9 cellular contexts compared by ENCODE assay signal in the genomic region with DNA sequence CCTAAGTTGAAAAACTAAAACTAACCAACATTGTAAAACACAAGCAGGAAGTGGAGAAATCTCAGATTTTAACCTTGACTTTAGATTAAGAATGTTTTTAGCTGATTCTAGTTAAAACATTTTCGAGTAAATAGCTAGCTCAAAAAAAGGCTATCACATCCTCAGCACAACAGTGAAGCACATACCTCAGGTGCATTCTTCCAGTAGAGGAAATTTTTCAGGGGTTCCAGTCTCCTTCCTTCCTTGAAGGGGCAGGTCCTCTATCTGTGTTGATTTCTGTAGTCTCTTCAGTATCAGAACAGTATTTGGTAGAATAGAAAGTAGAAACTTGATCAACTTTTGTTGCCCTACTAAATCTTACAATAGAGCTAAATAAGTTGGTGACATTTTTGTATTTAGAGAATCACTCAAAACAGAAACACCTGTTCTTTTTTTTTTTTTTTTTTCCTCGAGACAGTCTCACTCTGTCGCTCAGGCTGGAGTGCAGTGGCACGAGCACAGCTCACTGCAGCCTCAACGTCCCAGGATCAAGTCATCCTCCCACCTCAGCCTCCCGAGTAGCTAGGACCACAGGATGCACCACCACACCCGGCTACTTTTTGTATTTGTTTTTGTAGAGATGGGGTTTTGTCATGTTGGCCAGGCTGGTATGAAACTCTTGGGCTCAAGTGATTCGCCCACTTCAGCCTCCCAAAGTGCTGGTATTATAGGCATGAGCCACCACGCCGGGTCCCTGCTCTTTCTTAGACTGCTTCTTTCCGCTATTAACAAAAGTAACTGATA. TPM values are rescaled to one million over a fixed set of nuclear protein-coding genes. Genes with fewer than 3 reads are reported as not detected.
DNase-seq lines count a peak whose midpoint lies in the region; ATAC-seq and TF ChIP-seq lines count a peak whose summit lies in the region.
"Had no signal": no experiment of that assay in that cellular context is flagged by ENCODE, and none has a peak within 500 bp of the region (broad histone marks: within the 10 kb centered on the region; RNA-seq: fewer than 3 reads in every experiment).

No MANE protein-coding gene starts in this region.

- H3K4me3 Mint-ChIP-seq in activated naive CD4-positive, alpha-beta T cell treated with anti-CD3 and anti-CD28 coated beads for 36 hours = peak overlapping the region; percentile 69
- peak overlapping the region; percentile 80 for H3K4me3 Mint-ChIP-seq in activated CD8-positive, alpha-beta T cell treated with anti-CD3 and anti-CD28 coated beads, Interleukin-2, amount 10 ng/mL, durations not matched to agents 7 days and 5 days
- H3K4me3 Mint-ChIP-seq in neural progenitor cell = no peak overlapping the region
- H3K4me3 Mint-ChIP-seq in Caco-2 (ENCODE audit: unreplicated experiment) = no peak overlapping the region
- H3K4me3 Mint-ChIP-seq: nephron had no signal

- no TSS peak for BruUV-seq in Caco-2 (replicated peaks; lab: Mats Ljungman, UMichigan)

- H3K9ac ChIP-seq in neural progenitor cell = no peak overlapping the region

- POLR2A ChIA-PET in activated CD8-positive, alpha-beta T cell treated with anti-CD3 and anti-CD28 coated beads, Interleukin-2, amount 10 ng/mL, durations not matched to agents 7 days and 5 days (lab: Charles Lee) = interaction anchor here (0.6 to 1.7 kb wide), 8 partner anchors 9 to 100 kb away, joined by 3 to 10 read pairs (median 3); a partner anchor contains a TSS
- POLR2A ChIA-PET in Caco-2 (lab: Charles Lee) = no interaction called here

- H3K4me2 ChIP-seq in neural progenitor cell = no peak overlapping the region

- no peaks in the 10 kb centered on the region for H4K20me1 ChIP-seq in neural progenitor cell (ENCODE audit: low read depth)

- H3K4me1 ChIP-seq in thymus (ENCODE audit: control insufficient read depth, insufficient read depth, low read length) (peaks cover 4% of the 10 kb centered on the region), neural progenitor cell (peaks cover 9% of the 10 kb centered on the region), Caco-2 (no peaks in the 10 kb centered on the region)

- H3K79me2 ChIP-seq in neural progenitor cell (ENCODE audit: low read depth) = no peaks in the 10 kb centered on the region

- peak overlapping the region; percentile 96 for H3K27ac Mint-ChIP-seq in activated naive CD4-positive, alpha-beta T cell treated with anti-CD3 and anti-CD28 coated beads for 36 hours
- peak overlapping the region; percentile 97 for H3K27ac Mint-ChIP-seq in activated CD8-positive, alpha-beta T cell treated with anti-CD3 and anti-CD28 coated beads, Interleukin-2, amount 10 ng/mL, durations not matched to agents 7 days and 5 days
- no peak overlapping the region for H3K27ac Mint-ChIP-seq in neural progenitor cell
- no peak overlapping the region for H3K27ac Mint-ChIP-seq in Caco-2 (ENCODE audit: unreplicated experiment)
- H3K27ac Mint-ChIP-seq: nephron had no signal

- peaks cover 3% of the 10 kb centered on the region for H3K9me3 Mint-ChIP-seq in activated naive CD4-positive, alpha-beta T cell treated with anti-CD3 and anti-CD28 coated beads for 36 hours
- peaks cover 3% of the 10 kb centered on the region for H3K9me3 Mint-ChIP-seq in activated CD8-positive, alpha-beta T cell treated with anti-CD3 and anti-CD28 coated beads, Interleukin-2, amount 10 ng/mL, durations not matched to agents 7 days and 5 days (ENCODE audit: insufficient read depth)
- no peaks in the 10 kb centered on the region for H3K9me3 Mint-ChIP-seq in neural progenitor cell
- peaks cover 6% of the 10 kb centered on the region for H3K9me3 Mint-ChIP-seq in Caco-2 (ENCODE audit: unreplicated experiment)

- CTCF ChIA-PET in activated naive CD4-positive, alpha-beta T cell treated with anti-CD3 and anti-CD28 coated beads for 36 hours (lab: Charles Lee) = interaction anchor here (0.6 to 4.1 kb wide), 12 partner anchors 10 to 195 kb away, joined by 3 to 15 read pairs (median 4); a partner anchor contains a TSS
- CTCF ChIA-PET in activated CD8-positive, alpha-beta T cell treated with anti-CD3 and anti-CD28 coated beads, Interleukin-2, amount 10 ng/mL, durations not matched to agents 7 days and 5 days (lab: Charles Lee) = interaction anchor here (0.8 to 1.9 kb wide), 13 partner anchors 9 to 195 kb away, joined by 3 to 21 read pairs (median 4); no protein-coding TSS in a partner anchor
- CTCF ChIA-PET in Caco-2 (lab: Charles Lee) = no interaction called here

- peak; percentile 31 for ATAC-seq in HG02973 (IDR thresholded peaks at IDR 0.05; ENCODE audit: unreplicated experiment)
- peak; percentile 34 for ATAC-seq in activated CD8-positive, alpha-beta T cell treated with anti-CD3 and anti-CD28 coated beads, Interleukin-2, amount 10 ng/mL, durations not matched to agents 7 days and 5 days
- ATAC-seq in Right ventricle myocardium inferior = no peak

- no peak for TF ChIP-seq CTCF in neural progenitor cell (IDR thresholded peaks at IDR 0.05)
- TF ChIP-seq CTCF in Caco-2 (IDR thresholded peaks at IDR 0.05; ENCODE audit: insufficient read depth in 1 of 2, low read depth in 1 of 2, low read length in 1 of 2, severe bottlenecking in 1 of 2, unreplicated experiment in 1 of 2) = no peak

- H3K36me3 ChIP-seq in thymus (ENCODE audit: control insufficient read depth, insufficient read depth) (no peaks in the 10 kb centered on the region), neural progenitor cell (no peaks in the 10 kb centered on the region), Caco-2 (ENCODE audit: control insufficient read depth, insufficient read depth, low read length) (no peaks in the 10 kb centered on the region)

- H3K4me1 Mint-ChIP-seq in activated naive CD4-positive, alpha-beta T cell treated with anti-CD3 and anti-CD28 coated beads for 36 hours (ENCODE audit: low read depth) = peaks cover 66% of the 10 kb centered on the region
- H3K4me1 Mint-ChIP-seq in activated CD8-positive, alpha-beta T cell treated with anti-CD3 and anti-CD28 coated beads, Interleukin-2, amount 10 ng/mL, durations not matched to agents 7 days and 5 days (ENCODE audit: low read depth) = peaks cover 66% of the 10 kb centered on the region
- H3K4me1 Mint-ChIP-seq in neural progenitor cell (peaks cover 9% of the 10 kb centered on the region), Caco-2 (ENCODE audit: low read depth, unreplicated experiment) (peaks cover 9% of the 10 kb centered on the region)
- H3K4me1 Mint-ChIP-seq: nephron had no signal

- H3K9me3 ChIP-seq in thymus (ENCODE audit: control insufficient read depth) (no peaks in the 10 kb centered on the region), neural progenitor cell (ENCODE audit: low read depth) (no peaks in the 10 kb centered on the region), Caco-2 (0 out of 2 replicates have a peak, but pooled peaks cover 5% of the 10 kb centered on the region)

- DNase-seq in activated naive CD4-positive, alpha-beta T cell treated with anti-CD3 and anti-CD28 coated beads for 36 hours = peak; percentile 46
- DNase-seq in activated naive CD4-positive, alpha-beta T cell treated with anti-CD3 and anti-CD28 coated beads, Interleukin-2, amount 50 U/mL, for 16 hours = no peak
- DNase-seq in activated CD8-positive, alpha-beta T cell treated with anti-CD3 and anti-CD28 coated beads, Interleukin-2, amount 10 ng/mL, durations not matched to agents 7 days and 5 days = peak; percentile 28
- DNase-seq in neural progenitor cell (ENCODE audit: low spot score) = no peak
- DNase-seq in Right ventricle myocardium inferior (ENCODE audit: missing footprints) = no peak
- DNase-seq in Caco-2 = no peak

- no peaks in the 10 kb centered on the region for H3K27me3 ChIP-seq in thymus (ENCODE audit: control insufficient read depth, insufficient read depth)
- peaks cover 21% of the 10 kb centered on the region for H3K27me3 ChIP-seq in neural progenitor cell
- no peaks in the 10 kb centered on the region for H3K27me3 ChIP-seq in Caco-2 (replicated peaks; ENCODE audit: control insufficient read depth, insufficient read depth, low read length)

- H3K27me3 Mint-ChIP-seq in activated naive CD4-positive, alpha-beta T cell treated with anti-CD3 and anti-CD28 coated beads for 36 hours (ENCODE audit: low read depth) = no peaks in the 10 kb centered on the region
- no peaks in the 10 kb centered on the region for H3K27me3 Mint-ChIP-seq in activated CD8-positive, alpha-beta T cell treated with anti-CD3 and anti-CD28 coated beads, Interleukin-2, amount 10 ng/mL, durations not matched to agents 7 days and 5 days (ENCODE audit: low read depth)
- H3K27me3 Mint-ChIP-seq in neural progenitor cell (ENCODE audit: insufficient read depth, low read depth) (no peaks in the 10 kb centered on the region), Caco-2 (ENCODE audit: insufficient read depth, unreplicated experiment) (peaks cover 11% of the 10 kb centered on the region)

- H3K27ac ChIP-seq in thymus (ENCODE audit: low read depth) (peak overlapping the region; percentile 87), neural progenitor cell (no peak overlapping the region)

- 68% methylated on average over 11 of the region's 11 CpGs for WGBS in thymus

- no peak overlapping the region for H2AFZ ChIP-seq in neural progenitor cell (replicated peaks)

- H3K36me3 Mint-ChIP-seq in activated naive CD4-positive, alpha-beta T cell treated with anti-CD3 and anti-CD28 coated beads for 36 hours (ENCODE audit: low read depth) = peaks cover 3% of the 10 kb centered on the region
- peaks cover 12% of the 10 kb centered on the region for H3K36me3 Mint-ChIP-seq in activated CD8-positive, alpha-beta T cell treated with anti-CD3 and anti-CD28 coated beads, Interleukin-2, amount 10 ng/mL, durations not matched to agents 7 days and 5 days (ENCODE audit: low read depth)
- peaks cover 3% of the 10 kb centered on the region for H3K36me3 Mint-ChIP-seq in neural progenitor cell
- no peaks in the 10 kb centered on the region for H3K36me3 Mint-ChIP-seq in Caco-2 (ENCODE audit: insufficient read depth, unreplicated experiment)

- intact Hi-C loops in activated naive CD4-positive, alpha-beta T cell treated with anti-CD3 and anti-CD28 coated beads for 36 hours (cut with micrococcal nuclease) = loop anchor here (1.0 to 10.0 kb wide), 8 partner anchors 8 to 687 kb away; a partner anchor contains a TSS
- intact Hi-C loops in Right ventricle myocardium inferior (cut with DNase I) (no loop called here), Caco-2 (cut with micrococcal nuclease; ENCODE audit: unreplicated experiment) (no loop called here)

- no peak overlapping the region for H3K4me3 ChIP-seq in thymus (ENCODE audit: low read length)
- H3K4me3 ChIP-seq in neural progenitor cell = no peak overlapping the region
- H3K4me3 ChIP-seq in Caco-2 (ENCODE audit: low read depth, low read length) = no peak overlapping the region

- H3F3A ChIP-seq in neural progenitor cell (ENCODE audit: low read depth) = no peaks in the 10 kb centered on the region

RNA-seq across cellular contexts. Expression of a gene that starts 6.9 kb away (rescaled TPM):
- 10 to 100 TPM in 1 of 2 experiments, 1 to 10 TPM in 1; 9.2 to 11.0 TPM for total RNA-seq in activated naive CD4-positive, alpha-beta T cell treated with anti-CD3 and anti-CD28 coated beads for 36 hours
- total RNA-seq in activated CD8-positive, alpha-beta T cell treated with anti-CD3 and anti-CD28 coated beads, Interleukin-2, amount 10 ng/mL, durations not matched to agents 7 days and 5 days = 10 to 100 TPM; 17.3 to 19.8 TPM
- 2.1 TPM for polyA plus RNA-seq in thymus
- total RNA-seq in neural progenitor cell (ENCODE audit: low replicate concordance) (0.37 and 0.43 TPM in 2 replicates), Right ventricle myocardium inferior (14.0 TPM), Caco-2 (2022) (0.53 and 1.0 TPM in 2 replicates)

Comparison
In these comparisons a context has a peak if more than half of its experiments do, and no peak if none do; other contexts are left out.
1. DNase-seq: peak in activated naive CD4-positive, alpha-beta T cell treated with anti-CD3 and anti-CD28 coated beads for 36 hours (single experiment) and activated CD8-positive, alpha-beta T cell treated with anti-CD3 and anti-CD28 coated beads, Interleukin-2, amount 10 ng/mL, durations not matched to agents 7 days and 5 days (single experiment); none in activated naive CD4-positive, alpha-beta T cell treated with anti-CD3 and anti-CD28 coated beads, Interleukin-2, amount 50 U/mL, for 16 hours (single experiment), neural progenitor cell (single experiment), Right ventricle myocardium inferior (single experiment) and Caco-2 (0 of 2).
2. H3K27ac Mint-ChIP-seq: peak in activated naive CD4-positive, alpha-beta T cell treated with anti-CD3 and anti-CD28 coated beads for 36 hours (single experiment) and activated CD8-positive, alpha-beta T cell treated with anti-CD3 and anti-CD28 coated beads, Interleukin-2, amount 10 ng/mL, durations not matched to agents 7 days and 5 days (single experiment); none in neural progenitor cell (single experiment) and Caco-2 (single experiment).
3. H3K4me3 Mint-ChIP-seq: peak in activated naive CD4-positive, alpha-beta T cell treated with anti-CD3 and anti-CD28 coated beads for 36 hours (single experiment) and activated CD8-positive, alpha-beta T cell treated with anti-CD3 and anti-CD28 coated beads, Interleukin-2, amount 10 ng/mL, durations not matched to agents 7 days and 5 days (single experiment); none in neural progenitor cell (single experiment) and Caco-2 (single experiment).